ENCODE assay signal across 34 cellular contexts in genomic region chr14:104502060-104502459, GRCh38.
"Had no signal": no experiment of that assay in that cellular context is flagged by ENCODE, and none has a peak within 500 bp of the region (broad histone marks: within the 10 kb centered on the region; RNA-seq: fewer than 3 reads in every experiment).

No MANE protein-coding gene starts in this region.

- H3K27me3 ChIP-seq: MG63 had no signal

- H3K9me3 ChIP-seq: MG63 had no signal

- DNase-seq: Karpas-422, Kasumi-1, MG63, MM.1S, MV-4-11, NCI-H1048, NCI-H1092, NCI-H1092 treated with DMSO at 0.1 percent for 48 hours, NCI-H1105, NCI-H1105 treated with DMSO at 0.1 percent for 48 hours, NCI-H1417, NCI-H1417 treated with DMSO at 0.1 percent for 48 hours, NCI-H1436, NCI-H1436 treated with DMSO at 0.1 percent for 48 hours, NCI-H146, NCI-H1694, NCI-H1694 treated with DMSO at 0.1 percent for 48 hours, NCI-H187, NCI-H187 treated with DMSO at 0.1 percent for 48 hours, NCI-H1930, NCI-H2029, NCI-H2029 treated with DMSO at 0.1 percent for 48 hours, NCI-H2081, NCI-H2081 treated with DMSO at 0.1 percent for 48 hours, NCI-H2107, NCI-H2171, NCI-H2171 treated with DMSO at 0.1 percent for 48 hours, NCI-H2227 treated with DMSO at 0.1 percent for 48 hours, NCI-H226, NCI-H345, NCI-H446, NCI-H446 treated with DMSO at 0.1 percent for 48 hours, NCI-H510A, NCI-H510A treated with DMSO at 0.1 percent for 48 hours had no signal

- H3K4me3 ChIP-seq: MG63 had no signal

- H3K36me3 ChIP-seq: MG63 had no signal
